8 cellular contexts compared by ENCODE assay signal in genomic region chr22:20567371-20567847, GRCh38. TPM values are rescaled to one million over a fixed set of nuclear protein-coding genes. Genes with fewer than 3 reads are reported as not detected.
DNase-seq lines count a peak whose midpoint lies in the region; FAIRE-seq and TF ChIP-seq lines count a peak whose summit lies in the region.

No MANE protein-coding gene starts in this region.

- no peak for TF ChIP-seq EP300 in esophagus muscularis mucosa (IDR thresholded peaks at IDR 0.05)

- no peak overlapping the region for H3K23ac ChIP-seq in trophoblast cell (ENCODE audit: low read length)

- no peak for TF ChIP-seq CTCF in esophagus muscularis mucosa (IDR thresholded peaks at IDR 0.05)

- H3K4me3 ChIP-seq in SK-N-MC (peak overlapping the region; percentile 31; the same call in 1 of the 2 replicates), esophagus muscularis mucosa (no peak overlapping the region), trophoblast cell (ENCODE audit: low read depth, low read length) (no peak overlapping the region)

- no peak overlapping the region for H2BK120ac ChIP-seq in trophoblast cell (ENCODE audit: insufficient read depth, low read length, poor library complexity)

- H2BK5ac ChIP-seq in trophoblast cell (ENCODE audit: low read depth, low read length, poor library complexity), result peak overlapping the region; percentile 35

- intact Hi-C loops in esophagus muscularis mucosa (cut with DNase I), result loop anchor here (5.0 kb wide), 1 partner anchor 60 kb away; the partner anchor contains the start of gene MED15

- DNase-seq in Caki2 (ENCODE audit: low read depth), result peak; percentile 77
- no peak for DNase-seq in SK-N-MC (ENCODE audit: low read depth, low spot score)
- no peak for DNase-seq in esophagus muscularis mucosa (ENCODE audit: extremely low spot score)
- peak; percentile 99 for DNase-seq in trophoblast cell
- no peak for DNase-seq in H54 (ENCODE audit: insufficient read length, low spot score)
- no peak for DNase-seq in GM19238 (ENCODE audit: insufficient read length, low spot score)
- no peak for DNase-seq in central memory CD4-positive, alpha-beta T cell
- no peak for DNase-seq in DMS153 treated with DMSO at 0.1 percent for 48 hours (lab: John Stamatoyannopoulos, UW; ENCODE audit: unreplicated experiment)

- H2BK12ac ChIP-seq in trophoblast cell (ENCODE audit: low read length), result no peak overlapping the region

- TF ChIP-seq POLR2A in esophagus muscularis mucosa (IDR thresholded peaks at IDR 0.05; ENCODE audit: low read depth) (no peak), H54 (IDR thresholded peaks at IDR 0.05; ENCODE audit: low read depth, low read length) (no peak)

- H2AK5ac ChIP-seq in trophoblast cell (ENCODE audit: low read length), result no peak overlapping the region

- no peak overlapping the region for H3K18ac ChIP-seq in trophoblast cell (ENCODE audit: low read length)

- H4K12ac ChIP-seq in trophoblast cell (ENCODE audit: low read depth, low read length), result no peak overlapping the region

- 84% methylated on average over 4 of the region's 6 CpGs for WGBS in esophagus muscularis mucosa
- no CpG with 5 or more reads among the region's 6 CpGs for WGBS in trophoblast cell (ENCODE audit: extremely low coverage, insufficient coverage, insufficient read length)

- no peak overlapping the region for H4K91ac ChIP-seq in trophoblast cell (ENCODE audit: low read depth, low read length)

- H3K9ac ChIP-seq in SK-N-MC (ENCODE audit: insufficient read length) (no peak overlapping the region), trophoblast cell (ENCODE audit: low read length) (no peak overlapping the region)

- H2AFZ ChIP-seq in trophoblast cell (ENCODE audit: insufficient read depth, low read length, poor library complexity), result no peak overlapping the region

- peaks cover 3% of the 10 kb centered on the region for H3K79me2 ChIP-seq in trophoblast cell (ENCODE audit: control insufficient read depth, insufficient read depth, low read length, poor library complexity)

- H3K27ac ChIP-seq in SK-N-MC, result peak overlapping the region; percentile 91
- H3K27ac ChIP-seq in esophagus muscularis mucosa (replicated peaks in 1 of 4), result peak overlapping the region; percentile 74 to 83 (median 80)
- peak overlapping the region; percentile 76 for H3K27ac ChIP-seq in trophoblast cell (ENCODE audit: low read depth, low read length)

- no peak overlapping the region for H3K14ac ChIP-seq in trophoblast cell (ENCODE audit: low read length)

- no peaks in the 10 kb centered on the region for H3K27me3 ChIP-seq in esophagus muscularis mucosa
- no peaks in the 10 kb centered on the region for H3K27me3 ChIP-seq in trophoblast cell (ENCODE audit: insufficient read depth, low read length)

- FAIRE-seq in H54 (lab: Jason Lieb, UNC), result no peak

- in situ Hi-C loops in Caki2 (cut with HindIII; ENCODE audit: low pct_unique_long_range_greater_than_20kb, low sequenced_read_pairs), result no loop called here

- H3K36me3 ChIP-seq in SK-N-MC (ENCODE audit: insufficient read depth, low read length) (peaks cover 61% of the 10 kb centered on the region), esophagus muscularis mucosa (peaks cover 22 to 81% (median 70%) of the 10 kb centered on the region in 4 donors), trophoblast cell (ENCODE audit: control insufficient read depth in 1 of 2, insufficient read depth in 2 of 2, low read length in 2 of 2) (peaks cover 61 to 64% of the 10 kb centered on the region in 2 experiments)

- peaks cover 29 to 60% (median 54%) of the 10 kb centered on the region in 4 donors for H3K4me1 ChIP-seq in esophagus muscularis mucosa
- H3K4me1 ChIP-seq in trophoblast cell (ENCODE audit: control insufficient read depth in 1 of 2, insufficient read depth in 2 of 2, low read length in 2 of 2), result peaks cover 33 to 41% of the 10 kb centered on the region in 2 experiments

- no peak overlapping the region for H4K8ac ChIP-seq in trophoblast cell (ENCODE audit: low read depth, low read length)

- peaks cover 21% of the 10 kb centered on the region for H3K79me1 ChIP-seq in trophoblast cell (ENCODE audit: low read length)

- H3K9me3 ChIP-seq in SK-N-MC (ENCODE audit: low read depth, low read length) (no peaks in the 10 kb centered on the region), esophagus muscularis mucosa (no peaks in the 10 kb centered on the region), trophoblast cell (ENCODE audit: insufficient read depth, low read depth, low read length) (no peaks in the 10 kb centered on the region)

- no peak overlapping the region for H3K4ac ChIP-seq in trophoblast cell (ENCODE audit: low read depth, low read length)

- peak overlapping the region; percentile 1 for H3K4me2 ChIP-seq in trophoblast cell (ENCODE audit: low read length)

RNA-seq across cellular contexts. Expression of gene MED15, which starts 60.0 kb away (rescaled TPM):
- 31.0 and 56.8 TPM in 2 replicates for total RNA-seq in Caki2 (2014; rRNA removed; shearing (Covaris generic); ENCODE audit: low replicate concordance)
- 10 to 100 TPM; 34.0 to 54.1 (median 38.9) TPM for total RNA-seq in esophagus muscularis mucosa
- 85.5 and 85.6 TPM in 2 replicates for polyA plus RNA-seq in trophoblast cell (2013)

Comparison
In these comparisons a context has a peak if more than half of its experiments do, and no peak if none do; other contexts are left out.
1. DNase-seq: peak in Caki2 (single experiment) and trophoblast cell (2 of 2); none in SK-N-MC (single experiment), esophagus muscularis mucosa (single experiment), H54 (single experiment), GM19238 (single experiment), central memory CD4-positive, alpha-beta T cell (single experiment) and DMS153 treated with DMSO at 0.1 percent for 48 hours (single experiment).
2. Peak in every context shown above with its lines, with median percentiles within 50 percentile points of each other: H3K27ac ChIP-seq.